In the genomic region with DNA sequence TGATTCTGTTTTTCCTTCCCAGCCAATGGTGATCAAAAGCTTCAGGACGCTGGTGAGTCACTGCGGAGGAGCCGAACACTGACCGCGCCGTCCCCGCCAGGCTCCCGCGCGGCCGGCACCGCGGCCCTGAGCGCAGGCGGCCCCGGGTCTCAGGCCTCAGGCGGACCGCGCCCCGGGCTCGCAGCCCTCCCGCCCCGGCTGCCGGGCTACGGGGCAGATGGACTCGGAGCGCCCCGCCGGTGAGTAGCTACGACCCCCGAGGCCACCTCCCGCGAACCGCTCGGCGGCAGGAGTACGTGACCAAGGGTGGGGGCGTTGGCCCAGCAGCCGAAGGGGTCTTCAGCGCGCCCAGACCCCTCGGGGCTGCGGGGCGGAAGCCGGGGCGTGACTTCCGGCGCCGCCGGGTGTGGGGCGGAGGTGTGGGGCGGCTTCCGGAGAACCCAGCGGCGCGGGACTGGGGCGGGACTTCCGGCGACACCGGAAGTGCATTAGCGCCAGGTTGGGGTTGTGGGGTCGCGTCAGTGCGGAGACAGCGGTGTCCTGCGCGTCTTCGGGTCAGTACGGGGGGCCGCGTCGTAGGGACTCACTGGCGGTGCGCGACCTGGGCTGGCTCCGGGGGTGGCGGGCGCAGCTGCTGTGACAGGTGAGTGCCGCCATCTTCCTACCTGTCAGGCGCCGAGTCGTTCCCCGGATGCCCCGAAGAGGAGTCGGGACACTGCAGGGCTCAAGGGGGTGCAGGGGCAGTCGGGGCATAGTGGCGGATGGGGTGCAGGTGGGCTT, we compare ENCODE assay signal across 8 cellular contexts. TPM values are rescaled to one million over a fixed set of nuclear protein-coding genes. Genes with fewer than 3 reads are reported as not detected.
DNase-seq lines count a peak whose midpoint lies in the region; ATAC-seq, FAIRE-seq and TF ChIP-seq lines count a peak whose summit lies in the region.

A gene with protein sequence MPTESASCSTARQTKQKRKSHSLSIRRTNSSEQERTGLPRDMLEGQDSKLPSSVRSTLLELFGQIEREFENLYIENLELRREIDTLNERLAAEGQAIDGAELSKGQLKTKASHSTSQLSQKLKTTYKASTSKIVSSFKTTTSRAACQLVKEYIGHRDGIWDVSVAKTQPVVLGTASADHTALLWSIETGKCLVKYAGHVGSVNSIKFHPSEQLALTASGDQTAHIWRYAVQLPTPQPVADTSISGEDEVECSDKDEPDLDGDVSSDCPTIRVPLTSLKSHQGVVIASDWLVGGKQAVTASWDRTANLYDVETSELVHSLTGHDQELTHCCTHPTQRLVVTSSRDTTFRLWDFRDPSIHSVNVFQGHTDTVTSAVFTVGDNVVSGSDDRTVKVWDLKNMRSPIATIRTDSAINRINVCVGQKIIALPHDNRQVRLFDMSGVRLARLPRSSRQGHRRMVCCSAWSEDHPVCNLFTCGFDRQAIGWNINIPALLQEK (plus strand): TSS at position 60 of the 780 bp plus-strand sequence. CDS start 15,771 bp downstream, outside the sequence.

- H3K9me3 Mint-ChIP-seq in activated T-cell treated with anti-CD3 and anti-CD28 coated beads, Interleukin-2, amount 50 U/mL, for 72 hours, result no peaks in the 10 kb centered on the region
- H3K9me3 Mint-ChIP-seq in naive thymus-derived CD4-positive, alpha-beta T cell, result no peaks in the 10 kb centered on the region
- H3K9me3 Mint-ChIP-seq in stimulated activated memory B cell treated with anti-CD40 and anti-IgM and Interleukin-4, amounts not matched to agents 10 μg/mL and 1 μg/mL and 100 μg/mL, for 72 hours, result no peaks in the 10 kb centered on the region

- H3K4me1 ChIP-seq in naive thymus-derived CD4-positive, alpha-beta T cell (ENCODE audit: control insufficient read depth in 2 of 2, insufficient read depth in 2 of 2, low read length in 2 of 2), result peaks cover 54 to 59% of the 10 kb centered on the region in 2 donors

- peak within 1 kb of the TSS; percentile 98 to 99 for H3K4me3 Mint-ChIP-seq in activated T-cell treated with anti-CD3 and anti-CD28 coated beads, Interleukin-2, amount 50 U/mL, for 72 hours
- H3K4me3 Mint-ChIP-seq in naive thymus-derived CD4-positive, alpha-beta T cell, result peak within 1 kb of the TSS; percentile 91 to 99 (median 94)
- H3K4me3 Mint-ChIP-seq in stimulated activated memory B cell treated with anti-CD40 and anti-IgM and Interleukin-4, amounts not matched to agents 10 μg/mL and 1 μg/mL and 100 μg/mL, for 72 hours, result peak within 1 kb of the TSS; percentile 96

- H3K4me1 Mint-ChIP-seq in activated T-cell treated with anti-CD3 and anti-CD28 coated beads, Interleukin-2, amount 50 U/mL, for 72 hours (ENCODE audit: low read depth), result peaks cover 88% of the 10 kb centered on the region
- peaks cover 52 to 90% (median 82%) of the 10 kb centered on the region in 7 donors for H3K4me1 Mint-ChIP-seq in naive thymus-derived CD4-positive, alpha-beta T cell
- H3K4me1 Mint-ChIP-seq in stimulated activated memory B cell treated with anti-CD40 and anti-IgM and Interleukin-4, amounts not matched to agents 10 μg/mL and 1 μg/mL and 100 μg/mL, for 72 hours, result peaks cover 74% of the 10 kb centered on the region

- peak within 1 kb of the TSS; percentile 97 for H3K27ac Mint-ChIP-seq in activated T-cell treated with anti-CD3 and anti-CD28 coated beads, Interleukin-2, amount 50 U/mL, for 72 hours
- peak within 1 kb of the TSS; percentile 90 to 99 (median 93) for H3K27ac Mint-ChIP-seq in naive thymus-derived CD4-positive, alpha-beta T cell
- H3K27ac Mint-ChIP-seq in stimulated activated memory B cell treated with anti-CD40 and anti-IgM and Interleukin-4, amounts not matched to agents 10 μg/mL and 1 μg/mL and 100 μg/mL, for 72 hours, result peak within 1 kb of the TSS; percentile 95

- H3K9me3 ChIP-seq in naive thymus-derived CD4-positive, alpha-beta T cell (ENCODE audit: control insufficient read depth in 2 of 3, low read length in 3 of 3), result no peaks in the 10 kb centered on the region

- H3K27me3 ChIP-seq in naive thymus-derived CD4-positive, alpha-beta T cell (ENCODE audit: control insufficient read depth in 2 of 2, insufficient read depth in 2 of 2, low read length in 2 of 2), result no peaks in the 10 kb centered on the region

- FAIRE-seq in D721Med (lab: Jason Lieb, UNC), result no peak

- peaks cover 0 to 14% (median 0%) of the 10 kb centered on the region in 3 experiments for H3K36me3 ChIP-seq in naive thymus-derived CD4-positive, alpha-beta T cell (ENCODE audit: control insufficient read depth in 2 of 3, insufficient read depth in 3 of 3, low read length in 3 of 3)

- peak; percentile 87 for ATAC-seq in GM21360 (IDR thresholded peaks at IDR 0.05; ENCODE audit: unreplicated experiment)
- peak; percentile 97 to 98 for ATAC-seq in activated T-cell treated with anti-CD3 and anti-CD28 coated beads, Interleukin-2, amount 50 U/mL, for 72 hours (replicated peaks in 1 of 2)
- ATAC-seq in naive thymus-derived CD4-positive, alpha-beta T cell, result peak; percentile 95
- peak; percentile 98 for ATAC-seq in stimulated activated memory B cell treated with anti-CD40 and anti-IgM and Interleukin-4, amounts not matched to agents 10 μg/mL and 1 μg/mL and 100 μg/mL, for 72 hours

- CTCF ChIA-PET in naive thymus-derived CD4-positive, alpha-beta T cell (lab: Charles Lee), result no interaction called here

- peak within 1 kb of the TSS; percentile 82 for H3K4me3 ChIP-seq in naive thymus-derived CD4-positive, alpha-beta T cell (ENCODE audit: low read length)

- no peak for TF ChIP-seq CTCF in D721Med (IDR thresholded peaks at IDR 0.05; ENCODE audit: insufficient read depth, missing control alignments)

- DNase-seq in D721Med (ENCODE audit: insufficient read length, low spot score), result peak; percentile 95
- peak; percentile 76 for DNase-seq in HT1080 (ENCODE audit: low read depth)
- peak; percentile 91 to 92 for DNase-seq in activated T-cell treated with anti-CD3 and anti-CD28 coated beads, Interleukin-2, amount 50 U/mL, for 72 hours
- DNase-seq in fibroblast of gingiva (ENCODE audit: low read depth), result peak; percentile 78
- DNase-seq in naive thymus-derived CD4-positive, alpha-beta T cell, result peak; percentile 79 to 92 (median 87)

- intact Hi-C loops in naive thymus-derived CD4-positive, alpha-beta T cell (cut with micrococcal nuclease), result loop anchor here (1.0 to 5.0 kb wide), 6 partner anchors 8 to 919 kb away; a partner anchor contains a TSS

- H3K36me3 Mint-ChIP-seq in activated T-cell treated with anti-CD3 and anti-CD28 coated beads, Interleukin-2, amount 50 U/mL, for 72 hours (ENCODE audit: insufficient read depth in 2 of 2), result peaks cover 6 to 22% of the 10 kb centered on the region in 2 donors
- H3K36me3 Mint-ChIP-seq in naive thymus-derived CD4-positive, alpha-beta T cell, result peaks cover 0 to 26% (median 6%) of the 10 kb centered on the region in 5 donors
- H3K36me3 Mint-ChIP-seq in stimulated activated memory B cell treated with anti-CD40 and anti-IgM and Interleukin-4, amounts not matched to agents 10 μg/mL and 1 μg/mL and 100 μg/mL, for 72 hours, result peaks cover 14% of the 10 kb centered on the region

- peak within 1 kb of the TSS; percentile 88 for H3K27ac ChIP-seq in naive thymus-derived CD4-positive, alpha-beta T cell (ENCODE audit: low read depth, low read length)

- no peaks in the 10 kb centered on the region for H3K27me3 Mint-ChIP-seq in activated T-cell treated with anti-CD3 and anti-CD28 coated beads, Interleukin-2, amount 50 U/mL, for 72 hours (ENCODE audit: low read depth)
- no peaks in the 10 kb centered on the region for H3K27me3 Mint-ChIP-seq in naive thymus-derived CD4-positive, alpha-beta T cell
- H3K27me3 Mint-ChIP-seq in stimulated activated memory B cell treated with anti-CD40 and anti-IgM and Interleukin-4, amounts not matched to agents 10 μg/mL and 1 μg/mL and 100 μg/mL, for 72 hours, result no peaks in the 10 kb centered on the region

- POLR2A ChIA-PET in naive thymus-derived CD4-positive, alpha-beta T cell (lab: Charles Lee), result interaction anchor here (0.6 to 1.2 kb wide), 4 partner anchors 8 to 170 kb away, joined by 3 to 6 read pairs (median 3); a partner anchor contains a TSS

TF ChIP-seq in PFSK-1, 5 proteins besides CTCF, POLR2A, EP300 and RAD21 (continues in another document):
- TF ChIP-seq, protein P1, sequence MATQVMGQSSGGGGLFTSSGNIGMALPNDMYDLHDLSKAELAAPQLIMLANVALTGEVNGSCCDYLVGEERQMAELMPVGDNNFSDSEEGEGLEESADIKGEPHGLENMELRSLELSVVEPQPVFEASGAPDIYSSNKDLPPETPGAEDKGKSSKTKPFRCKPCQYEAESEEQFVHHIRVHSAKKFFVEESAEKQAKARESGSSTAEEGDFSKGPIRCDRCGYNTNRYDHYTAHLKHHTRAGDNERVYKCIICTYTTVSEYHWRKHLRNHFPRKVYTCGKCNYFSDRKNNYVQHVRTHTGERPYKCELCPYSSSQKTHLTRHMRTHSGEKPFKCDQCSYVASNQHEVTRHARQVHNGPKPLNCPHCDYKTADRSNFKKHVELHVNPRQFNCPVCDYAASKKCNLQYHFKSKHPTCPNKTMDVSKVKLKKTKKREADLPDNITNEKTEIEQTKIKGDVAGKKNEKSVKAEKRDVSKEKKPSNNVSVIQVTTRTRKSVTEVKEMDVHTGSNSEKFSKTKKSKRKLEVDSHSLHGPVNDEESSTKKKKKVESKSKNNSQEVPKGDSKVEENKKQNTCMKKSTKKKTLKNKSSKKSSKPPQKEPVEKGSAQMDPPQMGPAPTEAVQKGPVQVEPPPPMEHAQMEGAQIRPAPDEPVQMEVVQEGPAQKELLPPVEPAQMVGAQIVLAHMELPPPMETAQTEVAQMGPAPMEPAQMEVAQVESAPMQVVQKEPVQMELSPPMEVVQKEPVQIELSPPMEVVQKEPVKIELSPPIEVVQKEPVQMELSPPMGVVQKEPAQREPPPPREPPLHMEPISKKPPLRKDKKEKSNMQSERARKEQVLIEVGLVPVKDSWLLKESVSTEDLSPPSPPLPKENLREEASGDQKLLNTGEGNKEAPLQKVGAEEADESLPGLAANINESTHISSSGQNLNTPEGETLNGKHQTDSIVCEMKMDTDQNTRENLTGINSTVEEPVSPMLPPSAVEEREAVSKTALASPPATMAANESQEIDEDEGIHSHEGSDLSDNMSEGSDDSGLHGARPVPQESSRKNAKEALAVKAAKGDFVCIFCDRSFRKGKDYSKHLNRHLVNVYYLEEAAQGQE (IDR thresholded peaks at IDR 0.05; ENCODE audit: insufficient read depth in 1 of 2, low read depth in 2 of 2, low read length in 2 of 2), result no peak
- peak; percentile 55; the same call in 1 of the 2 replicates for TF ChIP-seq POLR2AphosphoS5 (IDR thresholded peaks at IDR 0.05; ENCODE audit: low read depth, low read length)
- TF ChIP-seq SIN3A (IDR thresholded peaks at IDR 0.05; ENCODE audit: borderline replicate concordance, insufficient read depth, low read length), result peak; percentile 73; the same call in 1 of the 2 replicates
- TF ChIP-seq TAF1 (IDR thresholded peaks at IDR 0.05; ENCODE audit: borderline replicate concordance, insufficient read depth, low read length), result peak; percentile 12; the same call in 1 of the 2 replicates

RNA-seq across cellular contexts. Expression of the gene that starts here (rescaled TPM):
- total RNA-seq in HT1080 (2014; rRNA removed; shearing (Covaris generic)), result 15.4 TPM in 2 replicates
- 11.5 and 13.9 TPM in 2 replicates for polyA plus RNA-seq in HT1080 (2015; cell fraction: cytosol; rRNA removed)
- 25.0 and 28.9 TPM in 2 replicates for polyA plus RNA-seq in HT1080 (2015; cell fraction: nucleus; rRNA removed)
- polyA plus RNA-seq in PFSK-1 (2012; ENCODE audit: insufficient read length, low read depth), result 8.9 TPM
- 10 to 100 TPM; 18.1 to 18.7 TPM for total RNA-seq in activated T-cell treated with anti-CD3 and anti-CD28 coated beads, Interleukin-2, amount 50 U/mL, for 72 hours
- total RNA-seq in naive thymus-derived CD4-positive, alpha-beta T cell, result 10 to 100 TPM; 30.3 to 52.6 (median 43.4) TPM
- polyA plus RNA-seq in naive thymus-derived CD4-positive, alpha-beta T cell, result 10 to 100 TPM; 16.9 to 28.1 TPM

Comparison
In these comparisons a context has a peak if more than half of its experiments do, and no peak if none do; other contexts are left out.
1. Peak in every context shown above with its lines: DNase-seq, ATAC-seq, H3K4me3 ChIP-seq and H3K27ac ChIP-seq.